Comparison of ENCODE assay signal across 22 cellular contexts in the genomic region with DNA sequence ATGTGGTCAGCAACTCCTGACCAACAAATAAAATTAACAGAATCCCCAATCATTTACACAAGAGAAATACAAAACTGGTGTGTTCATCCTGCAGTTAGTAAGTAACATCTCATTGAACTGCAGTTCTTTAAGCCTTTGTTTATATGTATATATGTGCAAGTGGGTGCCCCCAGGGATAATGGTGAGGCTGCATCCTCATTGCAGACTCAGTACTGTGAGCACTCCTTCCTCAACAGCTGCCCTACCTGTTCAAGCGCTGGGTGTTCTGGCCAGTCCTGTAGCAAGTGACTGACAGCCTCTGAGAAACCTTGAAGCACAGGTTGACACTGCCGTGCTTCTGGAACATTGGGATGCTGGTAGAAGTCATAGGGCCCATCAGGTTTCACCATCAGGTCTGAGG.
"Had no signal": no experiment of that assay in that cellular context is flagged by ENCODE, and none has a peak within 500 bp of the region (broad histone marks: within the 10 kb centered on the region; RNA-seq: fewer than 3 reads in every experiment).

No MANE protein-coding gene starts in this region.

- H3K27me3 ChIP-seq: colonic mucosa, neutrophil, right lobe of liver had no signal

- ATAC-seq: esophagus mucosa; left ventricle myocardium superior; lower lobe of right lung; natural killer cell; right lobe of liver; stimulated activated naive B cell treated with anti-CD40 and anti-IgM and Interleukin-4, amounts not matched to agents 10 μg/mL and 1 μg/mL and 100 μg/mL, for 72 hours had no signal

- H3K27ac Mint-ChIP-seq: natural killer cell; progenitor cell of endocrine pancreas; stimulated activated naive B cell treated with anti-CD40 and anti-IgM and Interleukin-4, amounts not matched to agents 10 μg/mL and 1 μg/mL and 100 μg/mL, for 72 hours; stimulated activated naive CD8-positive, alpha-beta T cell treated with anti-CD3 and anti-CD28 coated beads, Interleukin-15, Interleukin-2, amounts not matched to agents 100 ng/mL and 50 ng/mL, for 24 hours; type B pancreatic cell had no signal

- H3K4me1 Mint-ChIP-seq: natural killer cell had no signal

- H3K79me2 ChIP-seq: parathyroid adenoma had no signal

- H3K4me3 ChIP-seq: colonic mucosa, lower lobe of right lung, right lobe of liver had no signal

- H2AFZ ChIP-seq: parathyroid adenoma had no signal

- H3K4me1 ChIP-seq: colonic mucosa, lower lobe of right lung, parathyroid adenoma, right lobe of liver had no signal

- H3K27me3 Mint-ChIP-seq: dendritic cell treated with granulocyte-macrophage colony-stimulating factor and Interleukin-4, amounts not matched to agents 40 ng/mL and 50 ng/mL, for 4 days; progenitor cell of endocrine pancreas; stimulated activated naive B cell treated with anti-CD40 and anti-IgM and Interleukin-4, amounts not matched to agents 10 μg/mL and 1 μg/mL and 100 μg/mL, for 72 hours; stimulated activated naive CD8-positive, alpha-beta T cell treated with anti-CD3 and anti-CD28 coated beads, Interleukin-15, Interleukin-2, amounts not matched to agents 100 ng/mL and 50 ng/mL, for 24 hours; type B pancreatic cell had no signal

- H3K9me3 Mint-ChIP-seq: dendritic cell treated with granulocyte-macrophage colony-stimulating factor and Interleukin-4, amounts not matched to agents 40 ng/mL and 50 ng/mL, for 4 days; endodermal cell; natural killer cell; neural crest cell; stimulated activated naive B cell treated with anti-CD40 and anti-IgM and Interleukin-4, amounts not matched to agents 10 μg/mL and 1 μg/mL and 100 μg/mL, for 72 hours; stimulated activated naive CD8-positive, alpha-beta T cell treated with anti-CD3 and anti-CD28 coated beads, Interleukin-15, Interleukin-2, amounts not matched to agents 100 ng/mL and 50 ng/mL, for 24 hours; type B pancreatic cell had no signal

- H3K27ac ChIP-seq: colonic mucosa, epithelial cell of prostate, lower lobe of right lung, neutrophil, parathyroid adenoma, right lobe of liver had no signal

- H3K9ac ChIP-seq: parathyroid adenoma had no signal

- H3K4me3 Mint-ChIP-seq: dendritic cell treated with granulocyte-macrophage colony-stimulating factor and Interleukin-4, amounts not matched to agents 40 ng/mL and 50 ng/mL, for 4 days; endodermal cell; natural killer cell; neural crest cell; stimulated activated naive B cell treated with anti-CD40 and anti-IgM and Interleukin-4, amounts not matched to agents 10 μg/mL and 1 μg/mL and 100 μg/mL, for 72 hours; stimulated activated naive CD8-positive, alpha-beta T cell treated with anti-CD3 and anti-CD28 coated beads, Interleukin-15, Interleukin-2, amounts not matched to agents 100 ng/mL and 50 ng/mL, for 24 hours; type B pancreatic cell had no signal

- DNase-seq: colonic mucosa; effector CD8-positive, alpha-beta T cell; endodermal cell; foreskin melanocyte; hypothalamus; left ventricle myocardium superior; lower lobe of right lung; natural killer cell; right lobe of liver; small intestine; stimulated activated CD4-positive, alpha-beta T cell treated with anti-CD3 and anti-CD28 coated beads, Interleukin-15, amount 100 ng/mL, for 24 hours; stimulated activated CD4-positive, alpha-beta T cell treated with anti-CD3 and anti-CD28 coated beads, Interleukin-2, amount 100 ng/mL, for 48 hours; stimulated activated naive B cell treated with anti-CD40 and anti-IgM and Interleukin-4, amounts not matched to agents 10 μg/mL and 1 μg/mL and 100 μg/mL, for 72 hours had no signal

- H3K9me3 ChIP-seq: colonic mucosa, lower lobe of right lung, neutrophil, right lobe of liver had no signal
